ENCODE assay signal across 16 cellular contexts in the genomic region with DNA sequence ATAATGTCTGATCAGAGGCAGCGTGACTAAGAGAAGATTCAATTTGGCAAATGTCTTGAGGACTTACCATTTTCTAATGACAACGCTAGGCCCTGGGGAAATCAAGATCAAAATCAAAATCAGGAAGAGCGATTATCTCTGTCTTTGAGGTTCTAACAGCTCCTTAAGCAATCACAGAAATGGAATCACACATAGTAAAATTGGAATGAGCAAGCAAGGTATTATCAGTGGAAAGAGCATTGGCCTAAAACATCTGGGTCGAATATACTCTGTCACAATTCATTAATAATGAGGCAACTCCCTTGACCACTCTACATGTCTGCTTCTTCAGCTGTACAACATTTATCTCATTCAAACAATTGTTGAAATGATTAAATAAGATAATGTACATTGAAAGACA. TPM values are rescaled to one million over a fixed set of nuclear protein-coding genes. Genes with fewer than 3 reads are reported as not detected.
DNase-seq lines count a peak whose midpoint lies in the region; ATAC-seq and TF ChIP-seq lines count a peak whose summit lies in the region.
"Had no signal": no experiment of that assay in that cellular context is flagged by ENCODE, and none has a peak within 500 bp of the region (broad histone marks: within the 10 kb centered on the region; RNA-seq: fewer than 3 reads in every experiment).

No MANE protein-coding gene starts in this region.

- 89 to 91% methylated on average over 4 of the region's 4 CpGs for WGBS in aorta, 2 donors

- ATAC-seq in HG02970 (IDR thresholded peaks at IDR 0.05; ENCODE audit: low FRiP score, unreplicated experiment): no peak
- no peak for ATAC-seq in aorta (ENCODE audit: low FRiP score)
- ATAC-seq: A549, Panc1 had no signal

- H3K27me3 ChIP-seq in HL-60 (ENCODE audit: insufficient read depth, poor library complexity, severe bottlenecking) (no peaks in the 10 kb centered on the region), neutrophil (no peaks in the 10 kb centered on the region), aorta (ENCODE audit: control insufficient read depth in 1 of 2, insufficient read depth in 2 of 2, low read length in 1 of 2) (no peaks in the 10 kb centered on the region)

- H3K36me3 ChIP-seq in neutrophil (no peaks in the 10 kb centered on the region), aorta (ENCODE audit: control insufficient read depth in 1 of 2, insufficient read depth in 2 of 2, low read length in 1 of 2) (no peaks in the 10 kb centered on the region)

- DNase-seq in AG10803 (ENCODE audit: low read depth) (peak; percentile 12), HL-60 (ENCODE audit: low read depth in 1 of 2, low spot score in 1 of 2) (no peak), fibroblast of the aortic adventitia (ENCODE audit: low read depth) (peak; percentile 55), SHP77 (lab: John Stamatoyannopoulos, UW) (no peak), aorta (no peak)
- DNase-seq: COR-L47, NCI-H1417, NCI-H2029, NCI-H2171 treated with DMSO at 0.1 percent for 48 hours, NCI-H510A, NCI-H82, Right ventricle myocardium superior had no signal

- H3K4me3 ChIP-seq in AG10803 (ENCODE audit: low read length) (no peak overlapping the region), HL-60 (replicated peaks; ENCODE audit: insufficient read depth, low read length) (no peak overlapping the region), fibroblast of the aortic adventitia (ENCODE audit: low read depth, low read length) (no peak overlapping the region), neutrophil (ENCODE audit: low read depth in 1 of 2, low read length in 1 of 2) (no peak overlapping the region), aorta (ENCODE audit: low read length in 2 of 2) (no peak overlapping the region)
- H3K4me3 ChIP-seq: A549 had no signal

- no peak for TF ChIP-seq CTCF in AG10803 (conservative IDR thresholded peaks at IDR 0.05; ENCODE audit: low read length)
- no peak for TF ChIP-seq CTCF in HL-60 (IDR thresholded peaks at IDR 0.05; ENCODE audit: insufficient read depth, low read length)
- TF ChIP-seq CTCF in fibroblast of the aortic adventitia (IDR thresholded peaks at IDR 0.05; ENCODE audit: insufficient read depth, low read length): no peak
- TF ChIP-seq CTCF in neutrophil (IDR thresholded peaks at IDR 0.05): no peak

- H3K4me1 ChIP-seq in neutrophil (ENCODE audit: control insufficient read depth in 1 of 2, insufficient read depth in 1 of 2, low read depth in 1 of 2, low read length in 1 of 2): peaks cover 20 to 28% of the 10 kb centered on the region in 2 experiments
- H3K4me1 ChIP-seq in aorta (ENCODE audit: control insufficient read depth in 1 of 2, insufficient read depth in 2 of 2, low read length in 2 of 2): no peaks in the 10 kb centered on the region
- H3K4me1 ChIP-seq: A549 had no signal

- H3K27ac ChIP-seq in HL-60 (replicated peaks) (peak overlapping the region; percentile 81), neutrophil (peak overlapping the region; percentile 35), aorta (ENCODE audit: low read depth in 1 of 2, low read length in 2 of 2) (no peak overlapping the region)
- H3K27ac ChIP-seq: A549 had no signal

- intact Hi-C loops in aorta (cut with DNase I): no loop called here

- H3K9me3 ChIP-seq in neutrophil (no peaks in the 10 kb centered on the region), aorta (ENCODE audit: control insufficient read depth, low read length) (no peaks in the 10 kb centered on the region)
- H3K9me3 ChIP-seq: A549 had no signal

RNA-seq across cellular contexts. Expression of a gene that starts 8.5 kb away (rescaled TPM):
- total RNA-seq in fibroblast of the aortic adventitia (ENCODE audit: low replicate concordance) (13.9 and 67.6 TPM in 2 replicates), aorta (1 to 10 TPM in 1 of 2 donors, under 1 TPM in 1; 0.27 to 2.0 TPM)
- under 1 TPM; 0.25 to 0.97 TPM for polyA plus RNA-seq in aorta
- total RNA-seq: Right ventricle myocardium superior had no signal
- polyA plus RNA-seq: A549 had no signal

RNA-seq across cellular contexts. Expression of a gene that starts 28.8 kb away (rescaled TPM):
- total RNA-seq in fibroblast of the aortic adventitia (ENCODE audit: low replicate concordance) (not detected in 2 replicates), aorta (not detected)
- polyA plus RNA-seq in aorta: not detected
- total RNA-seq: Right ventricle myocardium superior had no signal
- polyA plus RNA-seq: A549 had no signal

Comparison
In these comparisons a context has a peak if more than half of its experiments do, and no peak if none do; other contexts are left out.
1. DNase-seq: peak in AG10803 (single experiment) and fibroblast of the aortic adventitia (single experiment); none in HL-60 (0 of 2), SHP77 (0 of 2) and aorta (0 of 2).
2. H3K27ac ChIP-seq: peak in HL-60 (single experiment) and neutrophil (single experiment); none in aorta (0 of 2).